Comparison of ENCODE assay signal across 1 cellular context in the genomic region with DNA sequence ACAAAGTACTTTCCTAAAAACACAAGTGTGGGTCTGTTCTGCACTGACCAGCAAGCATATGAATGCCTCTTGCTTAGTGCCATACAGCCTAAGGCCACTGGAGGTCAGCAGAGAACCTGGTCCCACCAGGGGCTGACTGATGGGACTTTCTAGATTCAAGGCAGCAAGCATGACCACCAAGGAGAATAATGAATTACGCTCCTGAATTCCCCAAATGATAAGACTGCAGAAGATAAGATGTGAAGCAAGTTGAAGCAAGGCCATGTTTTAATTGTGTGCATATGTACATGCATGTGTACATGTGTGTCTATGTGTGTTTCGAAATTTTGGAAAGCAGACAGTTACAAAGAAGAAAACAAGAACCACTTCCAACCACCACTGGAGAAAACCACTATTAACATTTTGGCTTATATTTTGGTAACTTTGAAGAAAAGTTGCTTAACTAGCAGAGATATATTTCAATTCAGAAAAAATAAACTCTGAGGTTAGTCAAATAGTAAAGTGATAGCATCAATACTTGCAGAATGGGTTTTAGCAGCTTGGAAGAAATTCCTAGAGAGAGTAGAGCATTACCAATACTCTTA.
TF ChIP-seq lines count a peak whose summit lies in the region.

No MANE protein-coding gene starts in this region.

TF ChIP-seq in SK-N-SH, 30 proteins besides CTCF, POLR2A, EP300 and RAD21 (continued from another document):
- TF ChIP-seq, protein P1, sequence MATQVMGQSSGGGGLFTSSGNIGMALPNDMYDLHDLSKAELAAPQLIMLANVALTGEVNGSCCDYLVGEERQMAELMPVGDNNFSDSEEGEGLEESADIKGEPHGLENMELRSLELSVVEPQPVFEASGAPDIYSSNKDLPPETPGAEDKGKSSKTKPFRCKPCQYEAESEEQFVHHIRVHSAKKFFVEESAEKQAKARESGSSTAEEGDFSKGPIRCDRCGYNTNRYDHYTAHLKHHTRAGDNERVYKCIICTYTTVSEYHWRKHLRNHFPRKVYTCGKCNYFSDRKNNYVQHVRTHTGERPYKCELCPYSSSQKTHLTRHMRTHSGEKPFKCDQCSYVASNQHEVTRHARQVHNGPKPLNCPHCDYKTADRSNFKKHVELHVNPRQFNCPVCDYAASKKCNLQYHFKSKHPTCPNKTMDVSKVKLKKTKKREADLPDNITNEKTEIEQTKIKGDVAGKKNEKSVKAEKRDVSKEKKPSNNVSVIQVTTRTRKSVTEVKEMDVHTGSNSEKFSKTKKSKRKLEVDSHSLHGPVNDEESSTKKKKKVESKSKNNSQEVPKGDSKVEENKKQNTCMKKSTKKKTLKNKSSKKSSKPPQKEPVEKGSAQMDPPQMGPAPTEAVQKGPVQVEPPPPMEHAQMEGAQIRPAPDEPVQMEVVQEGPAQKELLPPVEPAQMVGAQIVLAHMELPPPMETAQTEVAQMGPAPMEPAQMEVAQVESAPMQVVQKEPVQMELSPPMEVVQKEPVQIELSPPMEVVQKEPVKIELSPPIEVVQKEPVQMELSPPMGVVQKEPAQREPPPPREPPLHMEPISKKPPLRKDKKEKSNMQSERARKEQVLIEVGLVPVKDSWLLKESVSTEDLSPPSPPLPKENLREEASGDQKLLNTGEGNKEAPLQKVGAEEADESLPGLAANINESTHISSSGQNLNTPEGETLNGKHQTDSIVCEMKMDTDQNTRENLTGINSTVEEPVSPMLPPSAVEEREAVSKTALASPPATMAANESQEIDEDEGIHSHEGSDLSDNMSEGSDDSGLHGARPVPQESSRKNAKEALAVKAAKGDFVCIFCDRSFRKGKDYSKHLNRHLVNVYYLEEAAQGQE (IDR thresholded peaks at IDR 0.05; ENCODE audit: low read depth, low read length): no peak
- no peak for TF ChIP-seq NRF1 (IDR thresholded peaks at IDR 0.05; ENCODE audit: low read depth, low read length)
